9 cellular contexts compared by ENCODE assay signal in genomic region chr13:32267836-32268439, GRCh38. TPM values are rescaled to one million over a fixed set of nuclear protein-coding genes. Genes with fewer than 3 reads are reported as not detected.
DNase-seq lines count a peak whose midpoint lies in the region; ATAC-seq, FAIRE-seq and TF ChIP-seq lines count a peak whose summit lies in the region.
"Had no signal": no experiment of that assay in that cellular context is flagged by ENCODE, and none has a peak within 500 bp of the region (broad histone marks: within the 10 kb centered on the region; RNA-seq: fewer than 3 reads in every experiment).

No MANE protein-coding gene starts in this region.

- H3K4me3 Mint-ChIP-seq in naive thymus-derived CD8-positive, alpha-beta T cell: no peak overlapping the region

- peak; percentile 39 for TF ChIP-seq CTCF in RWPE1 (conservative IDR thresholded peaks at IDR 0.05; ENCODE audit: low read depth)
- peak; percentile 81 to 95 (median 92) for TF ChIP-seq CTCF in GM12878 (IDR thresholded peaks at IDR 0.05 in 2 of 3, conservative IDR thresholded peaks at IDR 0.05 in 1 of 3; ENCODE audit: control insufficient read depth in 2 of 3, extremely low read depth in 1 of 3, insufficient read depth in 1 of 3, low read depth in 3 of 3, low read length in 3 of 3)

- ATAC-seq in HG02678 (IDR thresholded peaks at IDR 0.05; ENCODE audit: unreplicated experiment) (peak; percentile 94), GM12878 (peak; percentile 100), GM19455 (IDR thresholded peaks at IDR 0.05; ENCODE audit: unreplicated experiment) (no peak)
- ATAC-seq in naive thymus-derived CD8-positive, alpha-beta T cell: peak; percentile 80

- H3K27me3 ChIP-seq in GM12878 (replicated peaks in 1 of 2; ENCODE audit: control insufficient read depth in 2 of 2, insufficient read depth in 2 of 2, low read length in 1 of 2): no peaks in the 10 kb centered on the region

- H3K36me3 Mint-ChIP-seq in naive thymus-derived CD8-positive, alpha-beta T cell: no peaks in the 10 kb centered on the region

- DNase-seq in GM12892 (ENCODE audit: insufficient read length) (peak; percentile 19), RWPE1 (ENCODE audit: low spot score) (peak; percentile 55), GM12878 (ENCODE audit: low read depth, low spot score) (no peak), SIG-M5 treated with dmso at 0.1 percent for 504 hours (lab: John Stamatoyannopoulos, UW; ENCODE audit: unreplicated experiment) (no peak), globus pallidus (ENCODE audit: low spot score) (no peak)
- peak; percentile 7 to 64 (median 34) for DNase-seq in naive thymus-derived CD8-positive, alpha-beta T cell

- TF ChIP-seq RAD21 in GM12878 (IDR thresholded peaks at IDR 0.05; ENCODE audit: insufficient read depth, low read depth, low read length): peak; percentile 58

- intact Hi-C loops in GM12878 (cut with micrococcal nuclease; ENCODE audit: unreplicated experiment): loop anchor here (1.0 to 5.0 kb wide), 2 partner anchors 42 to 174 kb away; no protein-coding TSS in a partner anchor

- POLR2A ChIA-PET in RWPE1 (lab: Yijun Ruan, JAX; ENCODE audit: low non-redundant PET): no interaction called here
- POLR2A ChIA-PET in GM12878 (lab: Charles Lee): no interaction called here
- POLR2A ChIA-PET in naive thymus-derived CD8-positive, alpha-beta T cell (lab: Charles Lee): no interaction called here

- FAIRE-seq in GM12892 (lab: Jason Lieb, UNC): peak; percentile 76
- FAIRE-seq in GM12878 (lab: Jason Lieb, UNC): peak; percentile 83
- FAIRE-seq: TTC549 had no signal

- H3K4me1 Mint-ChIP-seq in naive thymus-derived CD8-positive, alpha-beta T cell: no peaks in the 10 kb centered on the region

- no peaks in the 10 kb centered on the region for H3K79me2 ChIP-seq in GM12878 (ENCODE audit: control insufficient read depth, insufficient read depth, low read length)

- TF ChIP-seq POLR2A in GM12892 (IDR thresholded peaks at IDR 0.05; ENCODE audit: low read depth, low read length) (no peak), GM12878 (IDR thresholded peaks at IDR 0.05; ENCODE audit: low read depth, low read length) (no peak)

- H3K27me3 Mint-ChIP-seq in naive thymus-derived CD8-positive, alpha-beta T cell: no peaks in the 10 kb centered on the region

- no peak for TF ChIP-seq EP300 in GM12878 (IDR thresholded peaks at IDR 0.05; ENCODE audit: borderline replicate concordance in 1 of 2, control insufficient read depth in 1 of 2, low read depth in 2 of 2, low read length in 2 of 2)

- BruUV-seq in GM12878 (replicated peaks; lab: Mats Ljungman, UMichigan): no TSS peak

- 29% methylated on average over 7 of the region's 7 CpGs for WGBS in GM12878 (ENCODE audit: insufficient coverage, insufficient replicate concordance, low lambda C conversion rate, missing lambda C conversion rate)

- peak overlapping the region; percentile 34; the same call in 1 of the 2 replicates for H2AFZ ChIP-seq in GM12878 (ENCODE audit: control insufficient read depth, low read depth, low read length)

- no peaks in the 10 kb centered on the region for H3K9me3 ChIP-seq in GM12878 (replicated peaks; ENCODE audit: control insufficient read depth, insufficient read depth, low read length)

- no peaks in the 10 kb centered on the region for H3K9me3 Mint-ChIP-seq in naive thymus-derived CD8-positive, alpha-beta T cell

- in situ Hi-C loops in GM12878 (cut with MboI): no loop called here

- RAD21 ChIA-PET in GM12878 (lab: Charles Lee; ENCODE audit: unreplicated experiment): interaction anchor here (0.6 to 2.2 kb wide), 5 partner anchors 44 to 358 kb away, joined by 3 to 9 read pairs (median 3); no protein-coding TSS in a partner anchor

- CTCF ChIA-PET in RWPE1 (lab: Yijun Ruan, JAX) (interaction anchor here (0.6 to 1.3 kb wide), 9 partner anchors 13 to 1789 kb away, joined by 3 to 10 read pairs (median 3); no protein-coding TSS in a partner anchor), GM12878 (lab: Yijun Ruan, JAX) (interaction anchor here (0.6 to 4.0 kb wide), 21 partner anchors 8 to 359 kb away, joined by 3 to 21 read pairs (median 5); partner anchors contain the start of genes BRCA2 and ZAR1L)

- no peaks in the 10 kb centered on the region for H3K36me3 ChIP-seq in GM12878 (ENCODE audit: control insufficient read depth in 2 of 2, insufficient read depth in 2 of 2, low read length in 1 of 2)

- no peaks in the 10 kb centered on the region for H4K20me1 ChIP-seq in GM12878 (ENCODE audit: control insufficient read depth, insufficient read depth)

- H3K27ac ChIP-seq in RWPE1: no peak overlapping the region
- no peak overlapping the region for H3K27ac ChIP-seq in GM12878 (ENCODE audit: control insufficient read depth, insufficient read depth)

- H3K27ac Mint-ChIP-seq in naive thymus-derived CD8-positive, alpha-beta T cell: no peak overlapping the region

- no peak overlapping the region for H3K4me3 ChIP-seq in GM12878

- H3K4me1 ChIP-seq in GM12878 (ENCODE audit: control insufficient read depth, insufficient read depth, low read length): no peaks in the 10 kb centered on the region

- SMC1A ChIA-PET in GM12878 (lab: Charles Lee; ENCODE audit: uncharacterized antibody, unreplicated experiment): interaction anchor here (0.5 to 2.3 kb wide), 14 partner anchors 8 to 1278 kb away, joined by 3 to 9 read pairs (median 4); no protein-coding TSS in a partner anchor

- H3K9ac ChIP-seq in GM12878 (ENCODE audit: control insufficient read depth, insufficient read depth, low read length): no peak overlapping the region

- H3K4me2 ChIP-seq in GM12878 (ENCODE audit: control insufficient read depth, insufficient read depth): no peak overlapping the region

TF ChIP-seq in GM12878, 131 proteins besides CTCF, POLR2A, EP300 and RAD21:
- 0 out of 2 replicates have a peak, but pooled peaks have one; percentile 47 for TF ChIP-seq YY1 (IDR thresholded peaks at IDR 0.05; ENCODE audit: low read depth, low read length)
- 0 out of 4 replicates have a peak, but pooled peaks of 1 of the 2 experiments have one; percentile 8 for TF ChIP-seq SRF (IDR thresholded peaks at IDR 0.05; ENCODE audit: low read depth in 2 of 2, low read length in 2 of 2)
- peak; percentile 76 for TF ChIP-seq SMC3 (IDR thresholded peaks at IDR 0.05; ENCODE audit: borderline replicate concordance, low read length)
- 0 out of 2 replicates have a peak, but pooled peaks have one; percentile 4 for TF ChIP-seq RUNX3 (IDR thresholded peaks at IDR 0.05; ENCODE audit: low read length)
- no peak for TF ChIP-seq PML (IDR thresholded peaks at IDR 0.05; ENCODE audit: low read length)
TF ChIP-seq in GM12878: peak in this region for 4.

RNA-seq across cellular contexts. Expression of gene ZAR1L, which starts 47.2 kb away (rescaled TPM):
- not detected for polyA plus RNA-seq in GM12892 (2012; ENCODE audit: missing spikeins)
- 0.40 TPM in 1 of 2 replicates, not detected in the other for total RNA-seq in GM12878 (2013; cell fraction: nucleolus; rRNA removed)
- total RNA-seq in GM12878 (2014; rRNA removed) (0.11 and 0.34 TPM in 2 replicates), GM12878 (2014; rRNA removed; fragmentation: Illumina TruSeq; extraction: Trizol) (not detected in 2 replicates), GM12878 (2021) (0.13 and 0.26 TPM in 2 replicates)
- polyA plus RNA-seq in GM12878 (2011; ENCODE audit: low read depth): not detected
- polyA plus RNA-seq in GM12878 (2011; rRNA removed) (0.05 and 0.33 TPM in 2 replicates), GM12878 (2014; fragmentation: Illumina TruSeq; extraction: Trizol) (not detected in 2 replicates), GM12878 (2014; fragmentation: Nextera tagmentation; extraction: Ambion mirVana) (not detected), GM12878 (2014; rRNA removed) (0.06 and 0.08 TPM in 2 replicates), GM12878 (2016; fragmentation: Nextera tagmentation; extraction: Ambion mirVana) (not detected)
- 0.06 and 0.08 TPM in 2 replicates for polyA plus RNA-seq in GM12878 (2011; cell fraction: cytosol; rRNA removed)
- polyA plus RNA-seq in GM12878 (2011; cell fraction: nucleus; rRNA removed): 0.28 and 0.37 TPM in 2 replicates
- 0.14 TPM in 1 of 2 replicates, not detected in the other for polyA plus RNA-seq in GM12878 (2012)
- polyA minus RNA-seq in GM12878 (2011; rRNA and poly(A)+ RNA removed): not detected in 2 replicates
- polyA minus RNA-seq in GM12878 (2011; cell fraction: cytosol; rRNA and poly(A)+ RNA removed): not detected in 2 replicates
- not detected in 2 replicates for polyA minus RNA-seq in GM12878 (2011; cell fraction: nucleus; rRNA and poly(A)+ RNA removed)
- under 1 TPM; 0.25 to 0.34 TPM for total RNA-seq in naive thymus-derived CD8-positive, alpha-beta T cell
- not detected for polyA plus RNA-seq in naive thymus-derived CD8-positive, alpha-beta T cell

RNA-seq across cellular contexts. Expression of gene BRCA2, which starts 47.4 kb away (rescaled TPM):
- 10.5 TPM for polyA plus RNA-seq in GM12892 (2012; ENCODE audit: missing spikeins)
- 35.7 and 42.7 TPM in 2 replicates for total RNA-seq in GM12878 (2013; cell fraction: nucleolus; rRNA removed)
- total RNA-seq in GM12878 (2014; rRNA removed) (23.7 and 24.3 TPM in 2 replicates), GM12878 (2014; rRNA removed; fragmentation: Illumina TruSeq; extraction: Trizol) (34.7 and 37.0 TPM in 2 replicates), GM12878 (2021) (19.7 and 24.1 TPM in 2 replicates)
- 4.4 TPM for polyA plus RNA-seq in GM12878 (2011; ENCODE audit: low read depth)
- polyA plus RNA-seq in GM12878 (2011; rRNA removed) (10.6 and 14.2 TPM in 2 replicates), GM12878 (2014; fragmentation: Illumina TruSeq; extraction: Trizol) (42.2 and 49.8 TPM in 2 replicates), GM12878 (2014; fragmentation: Nextera tagmentation; extraction: Ambion mirVana) (10 to 100 TPM in 1 of 2 experiments, 1 to 10 TPM in 1; 7.6 to 15.8 TPM), GM12878 (2014; rRNA removed) (13.3 and 13.7 TPM in 2 replicates), GM12878 (2016; fragmentation: Nextera tagmentation; extraction: Ambion mirVana) (10 to 100 TPM; 31.6 to 34.0 TPM)
- polyA plus RNA-seq in GM12878 (2011; cell fraction: cytosol; rRNA removed): 7.4 and 12.9 TPM in 2 replicates
- polyA plus RNA-seq in GM12878 (2011; cell fraction: nucleus; rRNA removed): 19.6 and 26.4 TPM in 2 replicates
- polyA plus RNA-seq in GM12878 (2012): 5.7 and 8.9 TPM in 2 replicates
- polyA minus RNA-seq in GM12878 (2011; rRNA and poly(A)+ RNA removed): 10.4 and 21.2 TPM in 2 replicates
- polyA minus RNA-seq in GM12878 (2011; cell fraction: cytosol; rRNA and poly(A)+ RNA removed): 6.8 and 8.1 TPM in 2 replicates
- 12.9 and 16.2 TPM in 2 replicates for polyA minus RNA-seq in GM12878 (2011; cell fraction: nucleus; rRNA and poly(A)+ RNA removed)
- total RNA-seq in naive thymus-derived CD8-positive, alpha-beta T cell: 1 to 10 TPM; 3.6 TPM
- 1 to 10 TPM in 2 of 3 donors, under 1 TPM in 1; 0.59 to 1.2 (median 1.0) TPM for polyA plus RNA-seq in naive thymus-derived CD8-positive, alpha-beta T cell

Comparison
In these comparisons a context has a peak if more than half of its experiments do, and no peak if none do; other contexts are left out.
1. DNase-seq: peak in GM12892 (single experiment), RWPE1 (single experiment) and naive thymus-derived CD8-positive, alpha-beta T cell (10 of 10); none in GM12878 (single experiment), SIG-M5 treated with dmso at 0.1 percent for 504 hours (single experiment) and globus pallidus (single experiment).
2. RNA of gene BRCA2, which starts 47.4 kb away (total RNA-seq): 19.7 to 42.7 TPM in GM12878; 3.6 TPM in naive thymus-derived CD8-positive, alpha-beta T cell; every median in the first group is over 4 times any median in the second.